Comparison of ENCODE assay signal across 9 cellular contexts in genomic region chr12:92503029-92503931, GRCh38.
DNase-seq lines count a peak whose midpoint lies in the region; ATAC-seq and TF ChIP-seq lines count a peak whose summit lies in the region.
"Had no signal": no experiment of that assay in that cellular context is flagged by ENCODE, and none has a peak within 500 bp of the region (broad histone marks: within the 10 kb centered on the region; RNA-seq: fewer than 3 reads in every experiment).

No MANE protein-coding gene starts in this region.

- peaks cover 10% of the 10 kb centered on the region for H3K36me3 Mint-ChIP-seq in activated CD4-positive, alpha-beta T cell treated with anti-CD3 and anti-CD28 coated beads, Interleukin-2, amount 10 ng/mL, durations not matched to agents 7 days and 5 days (ENCODE audit: low read depth)

- DNase-seq in activated CD4-positive, alpha-beta T cell treated with anti-CD3 and anti-CD28 coated beads, Interleukin-2, amount 10 ng/mL, durations not matched to agents 7 days and 5 days: peak; percentile 7
- no peak for DNase-seq in activated CD4-positive, alpha-beta T cell treated with anti-CD3 and anti-CD28 coated beads for 4 hours
- DNase-seq in left kidney (ENCODE audit: low read depth, low spot score) (peak; percentile 45), tibial nerve (ENCODE audit: low spot score in 2 of 2) (no peak), NCI-H2227 treated with DMSO at 0.1 percent for 48 hours (lab: John Stamatoyannopoulos, UW) (no peak), foreskin melanocyte (no peak)
- DNase-seq: left cardiac atrium had no signal

- H3K27ac ChIP-seq in VCaP (peak overlapping the region; percentile 67), tibial nerve (peak overlapping the region; percentile 79 to 96 (median 88))

- H3K9me3 Mint-ChIP-seq in activated CD4-positive, alpha-beta T cell treated with anti-CD3 and anti-CD28 coated beads, Interleukin-2, amount 10 ng/mL, durations not matched to agents 7 days and 5 days: peaks cover 6% of the 10 kb centered on the region

- TF ChIP-seq CTCF in VCaP (conservative IDR thresholded peaks at IDR 0.05) (no peak), tibial nerve (IDR thresholded peaks at IDR 0.05) (no peak)

- no peaks in the 10 kb centered on the region for H3K9me3 ChIP-seq in tibial nerve

- H3K27ac Mint-ChIP-seq in activated CD4-positive, alpha-beta T cell treated with anti-CD3 and anti-CD28 coated beads, Interleukin-2, amount 10 ng/mL, durations not matched to agents 7 days and 5 days: peak overlapping the region; percentile 72

- TF ChIP-seq POLR2A in tibial nerve (IDR thresholded peaks at IDR 0.05): no peak

- TF ChIP-seq EP300 in tibial nerve (IDR thresholded peaks at IDR 0.05): peak in 1 of 2 donors; percentile 39

- no peaks in the 10 kb centered on the region for H3K27me3 ChIP-seq in tibial nerve

- peak; percentile 66 for ATAC-seq in HG02938 (IDR thresholded peaks at IDR 0.05; ENCODE audit: unreplicated experiment)

- H3K4me1 Mint-ChIP-seq in activated CD4-positive, alpha-beta T cell treated with anti-CD3 and anti-CD28 coated beads, Interleukin-2, amount 10 ng/mL, durations not matched to agents 7 days and 5 days: peaks cover 48% of the 10 kb centered on the region

- no peak overlapping the region for H3K4me3 ChIP-seq in tibial nerve

- no peak overlapping the region for H3K4me3 Mint-ChIP-seq in activated CD4-positive, alpha-beta T cell treated with anti-CD3 and anti-CD28 coated beads, Interleukin-2, amount 10 ng/mL, durations not matched to agents 7 days and 5 days

- WGBS in tibial nerve, 2 donors: 24% methylated on average over 12 of the region's 12 CpGs

- CTCF ChIA-PET in activated CD4-positive, alpha-beta T cell treated with anti-CD3 and anti-CD28 coated beads, Interleukin-2, amount 10 ng/mL, durations not matched to agents 7 days and 5 days (lab: Charles Lee): interaction anchor here (0.6 to 5.7 kb wide), 16 partner anchors 9 to 521 kb away, joined by 3 to 34 read pairs (median 4); partner anchors contain the start of gene BTG1

- POLR2A ChIA-PET in activated CD4-positive, alpha-beta T cell treated with anti-CD3 and anti-CD28 coated beads, Interleukin-2, amount 10 ng/mL, durations not matched to agents 7 days and 5 days (lab: Charles Lee): interaction anchor here (0.6 kb wide), 1 partner anchor 60 kb away, joined by 3 read pairs; no protein-coding TSS in a partner anchor

- no peaks in the 10 kb centered on the region for H3K27me3 Mint-ChIP-seq in activated CD4-positive, alpha-beta T cell treated with anti-CD3 and anti-CD28 coated beads, Interleukin-2, amount 10 ng/mL, durations not matched to agents 7 days and 5 days

- H3K36me3 ChIP-seq in tibial nerve: no peaks in the 10 kb centered on the region

- peaks cover 0 to 69% (median 49%) of the 10 kb centered on the region in 4 donors for H3K4me1 ChIP-seq in tibial nerve

Comparison
In these comparisons a context has a peak if more than half of its experiments do, and no peak if none do; other contexts are left out.
1. DNase-seq: peak in activated CD4-positive, alpha-beta T cell treated with anti-CD3 and anti-CD28 coated beads, Interleukin-2, amount 10 ng/mL, durations not matched to agents 7 days and 5 days (single experiment) and left kidney (single experiment); none in activated CD4-positive, alpha-beta T cell treated with anti-CD3 and anti-CD28 coated beads for 4 hours (0 of 2), tibial nerve (0 of 2), NCI-H2227 treated with DMSO at 0.1 percent for 48 hours (single experiment) and foreskin melanocyte (single experiment).